ENCODE assay signal across 16 cellular contexts in the genomic region with DNA sequence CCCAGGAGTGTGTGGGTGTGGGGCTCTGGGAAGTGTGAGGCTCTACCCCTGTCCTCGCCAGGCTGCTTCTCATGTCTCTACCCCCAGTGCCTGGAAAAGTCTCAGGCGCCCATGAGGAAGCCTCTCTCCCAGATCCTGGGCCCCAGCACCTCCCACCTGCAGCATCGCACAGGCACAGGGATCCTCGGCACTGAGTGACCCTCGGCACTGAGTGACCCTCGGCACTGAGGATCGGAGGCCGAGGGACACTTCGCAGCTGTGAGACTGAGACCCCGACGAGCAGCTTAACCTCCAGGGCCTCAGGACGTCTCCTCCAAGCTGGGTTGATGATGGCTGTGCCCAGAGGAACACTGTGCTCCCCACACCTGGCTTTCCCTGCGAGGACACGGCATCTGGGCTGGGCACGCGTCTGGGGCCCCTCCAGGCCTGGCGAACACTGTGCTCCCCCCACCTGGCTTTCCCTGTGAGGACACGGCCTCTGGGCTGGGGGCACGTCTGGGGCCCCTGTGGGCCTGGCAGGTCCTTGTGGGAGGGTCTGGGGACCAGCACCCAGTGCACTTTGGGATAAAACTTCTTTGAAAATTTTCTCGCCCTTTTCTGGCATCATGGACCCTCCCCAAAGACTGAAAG.
DNase-seq lines count a peak whose midpoint lies in the region; ATAC-seq and TF ChIP-seq lines count a peak whose summit lies in the region.
"Had no signal": no experiment of that assay in that cellular context is flagged by ENCODE, and none has a peak within 500 bp of the region (broad histone marks: within the 10 kb centered on the region; RNA-seq: fewer than 3 reads in every experiment).

No MANE protein-coding gene starts in this region.

- H3K4me3 ChIP-seq in coronary artery, result no peak overlapping the region
- H3K4me3 ChIP-seq in mesodermal cell (ENCODE audit: extremely low read depth, insufficient read depth, low read length, poor library complexity, severe bottlenecking), result no peak overlapping the region
- H3K4me3 ChIP-seq in tibial artery, result no peak overlapping the region
- H3K4me3 ChIP-seq in thyroid gland (replicated peaks in 1 of 3), result no peak overlapping the region

- ATAC-seq in GM18517 (IDR thresholded peaks at IDR 0.05; ENCODE audit: unreplicated experiment) (no peak), HG03025 (IDR thresholded peaks at IDR 0.05; ENCODE audit: low FRiP score, unreplicated experiment) (no peak)

- TF ChIP-seq CTCF in coronary artery (IDR thresholded peaks at IDR 0.05) (no peak), tibial artery (IDR thresholded peaks at IDR 0.05) (no peak), thyroid gland (IDR thresholded peaks at IDR 0.05) (no peak)

- 93 to 95% methylated on average over 17 to 20 of the region's 20 CpGs for WGBS in mesodermal cell (ENCODE audit: insufficient coverage in 2 of 2), 2 experiments
- 92 to 93% methylated on average over 10 to 11 of the region's 20 CpGs for WGBS in thyroid gland, 2 donors

- TF ChIP-seq POLR2A in thyroid gland (IDR thresholded peaks at IDR 0.05), result no peak

- H3K36me3 ChIP-seq in mesodermal cell (ENCODE audit: control insufficient read depth, insufficient read depth, low read length) (no peaks in the 10 kb centered on the region), tibial artery (no peaks in the 10 kb centered on the region), thyroid gland (no peaks in the 10 kb centered on the region)

- no peaks in the 10 kb centered on the region for H3K9me3 ChIP-seq in mesodermal cell (ENCODE audit: control insufficient read depth, low read length)
- H3K9me3 ChIP-seq in tibial artery, result no peaks in the 10 kb centered on the region
- H3K9me3 ChIP-seq in thyroid gland, result no peaks in the 10 kb centered on the region

- DNase-seq in activated CD8-positive, alpha-beta memory T cell treated with anti-CD3 and anti-CD28 coated beads, Interleukin-2, amount 50 U/mL, for 48 hours, result peak; percentile 40
- DNase-seq in activated CD8-positive, alpha-beta memory T cell treated with anti-CD3 and anti-CD28 coated beads for 24 hours, result no peak
- DNase-seq in coronary artery (ENCODE audit: low spot score) (peak; percentile 56), tibial artery (peak; percentile 0 to 35), thyroid gland (no peak)
- DNase-seq: DMS153; NCI-H1436; NCI-H2081; NCI-H226; NCI-H526 treated with DMSO at 0.1 percent for 48 hours; NK-92 treated with Interleukin-12 subunit alpha and Interleukin-12 subunit beta, amount 100 ng/mL, for 24 hours had no signal

- H3K4me1 ChIP-seq in mesodermal cell (ENCODE audit: control insufficient read depth, insufficient read depth, low read length, poor library complexity, severe bottlenecking), result peaks cover 12% of the 10 kb centered on the region
- peaks cover 0 to 14% (median 9%) of the 10 kb centered on the region in 4 donors for H3K4me1 ChIP-seq in tibial artery
- no peaks in the 10 kb centered on the region for H3K4me1 ChIP-seq in thyroid gland

- H3K27ac ChIP-seq in coronary artery (no peak overlapping the region), mesodermal cell (ENCODE audit: low read depth, low read length, severe bottlenecking) (peak overlapping the region; percentile 67), tibial artery (no peak overlapping the region), thyroid gland (no peak overlapping the region)
- H3K27ac ChIP-seq: 22Rv1, C4-2B had no signal

- H3K27me3 ChIP-seq in tibial artery, result peaks cover 0 to 47% of the 10 kb centered on the region in 2 donors
- no peaks in the 10 kb centered on the region for H3K27me3 ChIP-seq in thyroid gland

- intact Hi-C loops in tibial artery (cut with DNase I; ENCODE audit: low total_unique reads) (no loop called here), thyroid gland (cut with DNase I) (no loop called here)

Comparison
In these comparisons a context has a peak if more than half of its experiments do, and no peak if none do; other contexts are left out.
1. DNase-seq: peak in activated CD8-positive, alpha-beta memory T cell treated with anti-CD3 and anti-CD28 coated beads, Interleukin-2, amount 50 U/mL, for 48 hours (single experiment), coronary artery (single experiment) and tibial artery (2 of 2); none in activated CD8-positive, alpha-beta memory T cell treated with anti-CD3 and anti-CD28 coated beads for 24 hours (single experiment) and thyroid gland (0 of 2).